ENCODE assay signal across 8 cellular contexts in genomic region chr3:123960791-123961507, GRCh38. TPM values are rescaled to one million over a fixed set of nuclear protein-coding genes. Genes with fewer than 3 reads are reported as not detected.
A peak's percentile ranks its signal among the peaks of the same experiment; 100 is the strongest.
DNase-seq lines count a peak whose midpoint lies in the region; ATAC-seq and TF ChIP-seq lines count a peak whose summit lies in the region.

TSS of gene CCDC14 (minus strand) at chr3:123961229. CDS start at chr3:123961173, 56 bp downstream.

- H3K27me3 ChIP-seq in HUES6 (ENCODE audit: control insufficient read depth, insufficient read depth, low read length) (peaks cover 29% of the 10 kb centered on the region), OCI-LY1 (ENCODE audit: insufficient read depth, low read length) (no peaks in the 10 kb centered on the region)

- H3F3A ChIP-seq in OCI-LY1 (ENCODE audit: insufficient read depth, low read length), result no peaks in the 10 kb centered on the region

- in situ Hi-C loops in Caki2 (cut with HindIII; ENCODE audit: low pct_unique_long_range_greater_than_20kb, low sequenced_read_pairs), result no loop called here

- H3K27ac Mint-ChIP-seq in endothelial cell (ENCODE audit: unreplicated experiment), result peak within 1 kb of the TSS; percentile 93
- H3K27ac Mint-ChIP-seq in mesothelial cell of epicardium, result peak within 1 kb of the TSS; percentile 96

- peak within 1 kb of the TSS; percentile 95 for H3K4me3 Mint-ChIP-seq in endothelial cell (ENCODE audit: unreplicated experiment)
- peak within 1 kb of the TSS; percentile 95 for H3K4me3 Mint-ChIP-seq in mesothelial cell of epicardium

- TF ChIP-seq CTCF in OCI-LY1 (IDR thresholded peaks at IDR 0.05; ENCODE audit: low read length) (no peak), endothelial cell (IDR thresholded peaks at IDR 0.05; ENCODE audit: unreplicated experiment) (no peak), mesothelial cell of epicardium (IDR thresholded peaks at IDR 0.05; ENCODE audit: unreplicated experiment) (no peak)

- H3K9me2 ChIP-seq in OCI-LY1 (ENCODE audit: low read depth, low read length), result no peaks in the 10 kb centered on the region

- peak; percentile 78 for ATAC-seq in GM21390 (IDR thresholded peaks at IDR 0.05; ENCODE audit: unreplicated experiment)

- peak within 1 kb of the TSS; percentile 82 for H3K27ac ChIP-seq in HUES6 (ENCODE audit: low read depth, low read length)
- H3K27ac ChIP-seq in OCI-LY1 (ENCODE audit: low read depth, low read length, poor library complexity, severe bottlenecking), result peak within 1 kb of the TSS; percentile 46

- peak within 1 kb of the TSS; percentile 76 for H3K4me2 ChIP-seq in OCI-LY1 (ENCODE audit: low read length)

- H3K9me3 Mint-ChIP-seq in endothelial cell (ENCODE audit: unreplicated experiment) (no peaks in the 10 kb centered on the region), mesothelial cell of epicardium (no peaks in the 10 kb centered on the region)

- H3K4me1 ChIP-seq in HUES6 (ENCODE audit: control insufficient read depth, insufficient read depth, low read length), result peaks cover 7% of the 10 kb centered on the region
- H3K4me1 ChIP-seq in OCI-LY1 (ENCODE audit: insufficient read depth, low read length, severe bottlenecking), result peaks cover 33% of the 10 kb centered on the region

- no peaks in the 10 kb centered on the region for H4K20me1 ChIP-seq in OCI-LY1 (ENCODE audit: insufficient read depth, low read length)

- H3K4me3 ChIP-seq in HUES6 (ENCODE audit: low read depth, low read length) (peak within 1 kb of the TSS; percentile 93), OCI-LY1 (ENCODE audit: low read depth, low read length, poor library complexity, severe bottlenecking) (peak within 1 kb of the TSS; percentile 70)

- H3K4me1 Mint-ChIP-seq in endothelial cell (ENCODE audit: unreplicated experiment), result peaks cover 6% of the 10 kb centered on the region
- H3K4me1 Mint-ChIP-seq in mesothelial cell of epicardium, result peaks cover 25% of the 10 kb centered on the region

- H3K79me2 ChIP-seq in OCI-LY1 (ENCODE audit: insufficient read depth, low read length), result peaks cover 12% of the 10 kb centered on the region; the same call in 1 of the 2 replicates

- H3K27me3 Mint-ChIP-seq in endothelial cell (ENCODE audit: unreplicated experiment), result peaks cover 5% of the 10 kb centered on the region
- H3K27me3 Mint-ChIP-seq in mesothelial cell of epicardium (ENCODE audit: low read depth), result peaks cover 7% of the 10 kb centered on the region

- peak within 1 kb of the TSS; percentile 95 for H3K9ac ChIP-seq in HUES6 (ENCODE audit: low read length)
- peak within 1 kb of the TSS; percentile 71 for H3K9ac ChIP-seq in OCI-LY1 (ENCODE audit: low read length)

- H2AFZ ChIP-seq in OCI-LY1 (ENCODE audit: low read length), result peak within 1 kb of the TSS; percentile 95; the same call in 1 of the 2 replicates

- peak; percentile 88 for DNase-seq in Caki2 (ENCODE audit: low read depth)
- DNase-seq in activated CD8-positive, alpha-beta memory T cell treated with anti-CD3 and anti-CD28 coated beads, Interleukin-2, amount 50 U/mL, for 24 hours (ENCODE audit: extremely low read depth), result peak; percentile 67
- peak; percentile 95 for DNase-seq in endothelial cell (ENCODE audit: low spot score)
- DNase-seq in mesothelial cell of epicardium (ENCODE audit: low spot score in 2 of 2, unreplicated experiment in 2 of 2), result peak; percentile 91 to 92
- peak; percentile 47 to 49 for DNase-seq in stimulated activated CD8-positive, alpha-beta memory T cell treated with anti-CD3 and anti-CD28 coated beads, Interleukin-15, amount 100 ng/mL, for 4 hours (ENCODE audit: low read depth in 2 of 2)

- H3K9me3 ChIP-seq in HUES6 (ENCODE audit: control insufficient read depth, insufficient read depth, low read depth, low read length), result no peaks in the 10 kb centered on the region
- no peaks in the 10 kb centered on the region for H3K9me3 ChIP-seq in OCI-LY1 (ENCODE audit: low read length)

- no peaks in the 10 kb centered on the region for H3K36me3 Mint-ChIP-seq in endothelial cell (ENCODE audit: low read depth, unreplicated experiment)
- H3K36me3 Mint-ChIP-seq in mesothelial cell of epicardium, result no peaks in the 10 kb centered on the region

- H3K36me3 ChIP-seq in HUES6 (ENCODE audit: control insufficient read depth, insufficient read depth, low read length) (peaks cover 8% of the 10 kb centered on the region), OCI-LY1 (ENCODE audit: insufficient read depth, low read length) (no peaks in the 10 kb centered on the region)

RNA-seq across cellular contexts. Expression of gene CCDC14, which starts in this region (rescaled TPM):
- total RNA-seq in Caki2 (2014; rRNA removed; shearing (Covaris generic); ENCODE audit: low replicate concordance), result 5.8 and 17.3 TPM in 2 replicates
- total RNA-seq in endothelial cell (ENCODE audit: unreplicated experiment) (44.5 TPM), mesothelial cell of epicardium (111 to 123 TPM (median 120 TPM) in 3 replicates)

Comparison
In these comparisons a context has a peak if more than half of its experiments do, and no peak if none do; other contexts are left out.
1. Peak in every context shown above with its lines: DNase-seq, ATAC-seq, H3K4me3 ChIP-seq and H3K27ac ChIP-seq.